In the genomic region with DNA sequence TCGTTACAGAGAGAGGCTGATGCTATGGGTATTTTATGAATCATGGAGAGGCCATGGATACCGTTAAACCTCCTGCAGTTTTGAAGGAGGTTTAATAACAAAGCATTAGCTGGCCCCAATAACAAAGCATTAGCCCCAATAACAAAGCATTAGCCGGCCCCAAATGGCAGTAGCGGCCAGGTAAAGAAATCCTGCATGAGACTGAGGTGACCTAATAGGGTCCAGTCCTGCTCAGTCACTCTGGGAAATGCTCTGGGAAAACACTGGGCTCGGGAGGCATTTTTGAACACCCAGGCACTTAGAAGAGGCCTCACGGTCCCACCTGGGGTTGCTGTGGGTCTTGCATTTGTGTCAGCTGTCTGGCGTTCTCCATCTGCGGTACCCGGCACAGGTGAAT, we compare ENCODE assay signal across 8 cellular contexts. TPM values are rescaled to one million over a fixed set of nuclear protein-coding genes. Genes with fewer than 3 reads are reported as not detected.
DNase-seq lines count a peak whose midpoint lies in the region; ATAC-seq and TF ChIP-seq lines count a peak whose summit lies in the region.

No MANE protein-coding gene starts in this region.

- no peak for TF ChIP-seq RAD21 in liver (IDR thresholded peaks at IDR 0.05)

- intact Hi-C loops in ascending aorta (cut with DNase I), result loop anchor here (5.0 to 10.0 kb wide), 3 partner anchors 39 to 282 kb away; partner anchors contain the start of gene GOLGA5

- WGBS in liver, result 86% methylated on average over 9 of the region's 9 CpGs

- TF ChIP-seq CTCF in ascending aorta (IDR thresholded peaks at IDR 0.05) (no peak), liver (IDR thresholded peaks at IDR 0.05; ENCODE audit: low read depth, low read length, missing input control) (no peak)

- H3K9me3 Mint-ChIP-seq in activated CD4-positive, alpha-beta T cell treated with anti-CD3 and anti-CD28 coated beads, Interleukin-2, amount 10 ng/mL, durations not matched to agents 7 days and 5 days, result no peaks in the 10 kb centered on the region

- CTCF ChIA-PET in activated CD4-positive, alpha-beta T cell treated with anti-CD3 and anti-CD28 coated beads, Interleukin-2, amount 10 ng/mL, durations not matched to agents 7 days and 5 days (lab: Charles Lee), result no interaction called here

- H3K27me3 ChIP-seq in ascending aorta, result no peaks in the 10 kb centered on the region
- no peaks in the 10 kb centered on the region for H3K27me3 ChIP-seq in liver (ENCODE audit: control insufficient read depth in 4 of 4, insufficient read depth in 4 of 4, low read length in 3 of 4)
- peaks cover 0 to 14% (median 2%) of the 10 kb centered on the region in 5 donors for H3K27me3 ChIP-seq in subcutaneous abdominal adipose tissue (ENCODE audit: control insufficient read depth in 5 of 5, insufficient read depth in 4 of 5, low read length in 5 of 5)

- H3K36me3 ChIP-seq in ascending aorta (no peaks in the 10 kb centered on the region), liver (ENCODE audit: control insufficient read depth in 4 of 4, insufficient read depth in 3 of 4, low read depth in 1 of 4, low read length in 3 of 4) (no peaks in the 10 kb centered on the region), subcutaneous abdominal adipose tissue (ENCODE audit: control insufficient read depth in 5 of 5, insufficient read depth in 5 of 5, low read length in 5 of 5) (no peaks in the 10 kb centered on the region)

- H3K4me1 Mint-ChIP-seq in activated CD4-positive, alpha-beta T cell treated with anti-CD3 and anti-CD28 coated beads, Interleukin-2, amount 10 ng/mL, durations not matched to agents 7 days and 5 days, result peaks cover 21% of the 10 kb centered on the region

- H3K4me1 ChIP-seq in ascending aorta (peaks cover 3 to 17% of the 10 kb centered on the region in 2 donors), liver (ENCODE audit: control insufficient read depth in 4 of 4, insufficient read depth in 4 of 4, low read length in 3 of 4) (peaks cover 0 to 33% (median 17%) of the 10 kb centered on the region in 4 donors), subcutaneous abdominal adipose tissue (ENCODE audit: control insufficient read depth in 5 of 5, insufficient read depth in 5 of 5, low read length in 5 of 5) (peaks cover 0 to 52% (median 36%) of the 10 kb centered on the region in 5 donors)

- no peaks in the 10 kb centered on the region for H3K36me3 Mint-ChIP-seq in activated CD4-positive, alpha-beta T cell treated with anti-CD3 and anti-CD28 coated beads, Interleukin-2, amount 10 ng/mL, durations not matched to agents 7 days and 5 days (ENCODE audit: low read depth)

- peak overlapping the region; percentile 81 to 84 for H3K27ac ChIP-seq in ascending aorta
- peak overlapping the region in 1 of 2 donors; percentile 97 for H3K27ac ChIP-seq in liver (ENCODE audit: low read depth in 1 of 2, low read length in 2 of 2)
- peak overlapping the region; percentile 62 for H3K27ac ChIP-seq in subcutaneous abdominal adipose tissue (ENCODE audit: low read depth, low read length)

- H3K27ac Mint-ChIP-seq in activated CD4-positive, alpha-beta T cell treated with anti-CD3 and anti-CD28 coated beads, Interleukin-2, amount 10 ng/mL, durations not matched to agents 7 days and 5 days, result peak overlapping the region; percentile 16

- DNase-seq in activated CD4-positive, alpha-beta T cell treated with anti-CD3 and anti-CD28 coated beads, Interleukin-2, amount 10 ng/mL, durations not matched to agents 7 days and 5 days, result no peak
- DNase-seq in activated CD4-positive, alpha-beta T cell treated with anti-CD3 and anti-CD28 coated beads for 48 hours, result no peak
- no peak for DNase-seq in ascending aorta (ENCODE audit: low spot score in 2 of 2)
- no peak for DNase-seq in GM19238 (ENCODE audit: insufficient read length, low spot score)
- DNase-seq in NCI-H1048 (lab: John Stamatoyannopoulos, UW), result no peak

- peak overlapping the region; percentile 49 for H3K4me3 Mint-ChIP-seq in activated CD4-positive, alpha-beta T cell treated with anti-CD3 and anti-CD28 coated beads, Interleukin-2, amount 10 ng/mL, durations not matched to agents 7 days and 5 days

- H3K9me3 ChIP-seq in ascending aorta (no peaks in the 10 kb centered on the region), liver (ENCODE audit: control insufficient read depth in 4 of 4, low read length in 3 of 4) (no peaks in the 10 kb centered on the region), subcutaneous abdominal adipose tissue (ENCODE audit: control insufficient read depth in 5 of 5, low read length in 5 of 5) (no peaks in the 10 kb centered on the region)

- no peak overlapping the region for H3K9ac ChIP-seq in liver (ENCODE audit: low read depth in 1 of 2, low read length in 2 of 2)
- H3K9ac ChIP-seq in subcutaneous abdominal adipose tissue (ENCODE audit: low read length in 5 of 5), result peak overlapping the region in 4 of 5 donors; percentile 26 to 79 (median 66)

- ATAC-seq in GM18873 (IDR thresholded peaks at IDR 0.05; ENCODE audit: low FRiP score, unreplicated experiment), result no peak

- POLR2A ChIA-PET in activated CD4-positive, alpha-beta T cell treated with anti-CD3 and anti-CD28 coated beads, Interleukin-2, amount 10 ng/mL, durations not matched to agents 7 days and 5 days (lab: Charles Lee), result no interaction called here

- peaks cover 24% of the 10 kb centered on the region for H3K27me3 Mint-ChIP-seq in activated CD4-positive, alpha-beta T cell treated with anti-CD3 and anti-CD28 coated beads, Interleukin-2, amount 10 ng/mL, durations not matched to agents 7 days and 5 days

- H3K4me3 ChIP-seq in ascending aorta, result peak overlapping the region; percentile 68 to 71
- H3K4me3 ChIP-seq in liver (ENCODE audit: low read depth in 1 of 3, low read length in 3 of 3), result peak overlapping the region in 2 of 3 donors; percentile 86 to 92
- peak overlapping the region; percentile 64 to 87 (median 80) for H3K4me3 ChIP-seq in subcutaneous abdominal adipose tissue (ENCODE audit: low read depth in 1 of 5, low read length in 5 of 5)

TF ChIP-seq in liver, 16 proteins besides CTCF, POLR2A, EP300 and RAD21:
- no peak for TF ChIP-seq NR2F2 (IDR thresholded peaks at IDR 0.05)

RNA-seq across cellular contexts. Expression of gene RIN3, which starts 0.8 kb away (rescaled TPM):
- 10 to 100 TPM; 52.6 to 56.8 TPM for total RNA-seq in activated CD4-positive, alpha-beta T cell treated with anti-CD3 and anti-CD28 coated beads, Interleukin-2, amount 10 ng/mL, durations not matched to agents 7 days and 5 days
- 30.3 TPM for total RNA-seq in ascending aorta
- 10 to 100 TPM in 1 of 2 donors, 1 to 10 TPM in 1; 6.8 to 15.6 TPM for total RNA-seq in liver
- polyA plus RNA-seq in liver, result 10 to 100 TPM in 1 of 2 donors, 1 to 10 TPM in 1; 5.0 to 11.1 TPM

Comparison
In these comparisons a context has a peak if more than half of its experiments do, and no peak if none do; other contexts are left out.
1. H3K9ac ChIP-seq: peak in subcutaneous abdominal adipose tissue (4 of 5); none in liver (0 of 2).
2. Peak in every context shown above with its lines, with median percentiles within 50 percentile points of each other: H3K4me3 ChIP-seq.